In the genomic region with DNA sequence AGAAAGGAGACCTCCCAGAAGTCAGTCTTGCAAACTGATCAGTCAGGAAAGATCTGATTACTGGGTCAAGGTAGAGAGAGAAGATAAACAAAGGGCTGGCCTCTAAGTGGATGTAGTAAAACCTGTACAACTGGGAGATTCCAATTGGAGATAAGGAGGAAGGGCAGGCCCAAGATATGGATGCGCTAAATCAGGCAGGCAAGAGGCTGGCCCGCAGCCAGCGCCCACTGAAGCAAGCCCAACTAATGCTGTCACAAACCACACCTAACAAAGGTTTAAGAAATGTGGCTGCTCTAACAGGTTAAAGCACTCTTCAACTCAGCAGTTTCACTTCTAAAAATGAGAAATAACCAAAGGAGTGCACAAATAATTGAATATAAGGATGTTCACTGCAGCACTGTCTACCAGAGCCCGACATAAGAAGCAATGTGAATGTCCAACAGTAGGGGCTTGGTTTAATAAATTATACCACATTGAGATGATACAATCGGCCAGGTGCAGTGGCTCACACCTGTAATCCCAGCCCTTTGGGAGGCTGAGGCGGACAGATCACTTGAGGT, we compare ENCODE assay signal across 12 cellular contexts. TPM values are rescaled to one million over a fixed set of nuclear protein-coding genes. Genes with fewer than 3 reads are reported as not detected.
DNase-seq lines count a peak whose midpoint lies in the region; TF ChIP-seq lines count a peak whose summit lies in the region.
"Had no signal": no experiment of that assay in that cellular context is flagged by ENCODE, and none has a peak within 500 bp of the region (broad histone marks: within the 10 kb centered on the region; RNA-seq: fewer than 3 reads in every experiment).

No MANE protein-coding gene starts in this region.

- CTCF ChIA-PET in mammary epithelial cell (lab: Charles Lee; ENCODE audit: low non-redundant PET) = no interaction called here

- TF ChIP-seq CTCF in DOHH2 (IDR thresholded peaks at IDR 0.05; ENCODE audit: low read depth, low read length, poor library complexity, severe bottlenecking) = no peak
- TF ChIP-seq CTCF in MM.1S (IDR thresholded peaks at IDR 0.05; ENCODE audit: low read length) = no peak
- TF ChIP-seq CTCF in mammary epithelial cell (conservative IDR thresholded peaks at IDR 0.05 in 1 of 2, IDR thresholded peaks at IDR 0.05 in 1 of 2; ENCODE audit: extremely low read depth in 1 of 2, insufficient read depth in 1 of 2, low read depth in 1 of 2, low read length in 2 of 2) = no peak
- no peak for TF ChIP-seq CTCF in prostate gland (IDR thresholded peaks at IDR 0.05)

- H4K20me1 ChIP-seq in DOHH2 (ENCODE audit: control insufficient read depth, insufficient read depth, low read depth, low read length) (no peaks in the 10 kb centered on the region), MM.1S (ENCODE audit: insufficient read depth, low read length) (no peaks in the 10 kb centered on the region), mammary epithelial cell (ENCODE audit: insufficient read depth, low read length) (no peaks in the 10 kb centered on the region)

- H3K4me2 ChIP-seq in DOHH2 (ENCODE audit: low read length) (peak overlapping the region; percentile 40), MM.1S (ENCODE audit: low read depth, low read length) (peak overlapping the region; percentile 43; the same call in 1 of the 2 replicates), mammary epithelial cell (ENCODE audit: insufficient read depth, low read depth, low read length) (no peak overlapping the region)

- H3K9me2 ChIP-seq in DOHH2 (replicated peaks; ENCODE audit: control insufficient read depth, low read length) = no peaks in the 10 kb centered on the region
- no peaks in the 10 kb centered on the region for H3K9me2 ChIP-seq in MM.1S (replicated peaks; ENCODE audit: insufficient read depth, low read length)

- H3K9me3 ChIP-seq in DOHH2 (ENCODE audit: control insufficient read depth, insufficient read depth, low read length) = no peaks in the 10 kb centered on the region
- no peaks in the 10 kb centered on the region for H3K9me3 ChIP-seq in MM.1S (replicated peaks; ENCODE audit: insufficient read depth, low read length)
- no peaks in the 10 kb centered on the region for H3K9me3 ChIP-seq in mammary epithelial cell (replicated peaks; ENCODE audit: insufficient read depth, low read length)
- H3K9me3 ChIP-seq in prostate gland = no peaks in the 10 kb centered on the region

- no peak overlapping the region for H3K27ac ChIP-seq in DOHH2 (ENCODE audit: low read depth, low read length)
- peak overlapping the region; percentile 81 for H3K27ac ChIP-seq in MM.1S (ENCODE audit: low read length)
- no peak overlapping the region for H3K27ac ChIP-seq in mammary epithelial cell (ENCODE audit: insufficient read depth, low read depth, low read length)
- H3K27ac ChIP-seq in prostate gland = peak overlapping the region; percentile 43 to 62

- in situ Hi-C loops in mammary epithelial cell (cut with MboI; ENCODE audit: low sequenced_read_pairs in 2 of 2) = no loop called here

- peaks cover 50% of the 10 kb centered on the region for H3K4me1 ChIP-seq in DOHH2 (ENCODE audit: control insufficient read depth, low read length)
- peaks cover 27% of the 10 kb centered on the region for H3K4me1 ChIP-seq in MM.1S (ENCODE audit: low read length)
- peaks cover 20% of the 10 kb centered on the region for H3K4me1 ChIP-seq in mammary epithelial cell (ENCODE audit: insufficient read depth, low read length)
- peaks cover 8% of the 10 kb centered on the region for H3K4me1 ChIP-seq in prostate gland (replicated peaks)

- dilution Hi-C loops in mammary epithelial cell (cut with HindIII; ENCODE audit: low sequenced_read_pairs) = no loop called here

- DNase-seq in MM.1S (peak; percentile 83), mammary epithelial cell (peak; percentile 56), prostate gland (ENCODE audit: low spot score) (peak; percentile 58), T-helper 1 cell (no peak), cerebellar nuclear complex (lab: John Stamatoyannopoulos, UW) (no peak), NCI-H1417 treated with DMSO at 0.1 percent for 48 hours (lab: John Stamatoyannopoulos, UW) (no peak)
- no peak for DNase-seq in activated CD4-positive, alpha-beta T cell treated with anti-CD3 and anti-CD28 coated beads for 1 hour
- DNase-seq: activated T-cell treated with anti-CD3 and anti-CD28 coated beads, Interleukin-2, amount 50 U/mL, for 4 hours; NCI-H774; stimulated activated naive CD4-positive, alpha-beta T cell treated with Interleukin-2 at 50 U/mL for 16 hours; T-helper 9 cell had no signal

- 0 out of 2 replicates have a peak overlapping the region, but pooled peaks have one; percentile 22 for H3K4me3 ChIP-seq in DOHH2 (ENCODE audit: low read length)
- H3K4me3 ChIP-seq in MM.1S (ENCODE audit: low read length) = no peak overlapping the region
- H3K4me3 ChIP-seq in mammary epithelial cell (replicated peaks in 1 of 3; ENCODE audit: insufficient read depth in 1 of 3, low read depth in 2 of 3, low read length in 3 of 3) = no peak overlapping the region
- no peak overlapping the region for H3K4me3 ChIP-seq in prostate gland

- H2AFZ ChIP-seq in MM.1S (ENCODE audit: low read length) = peak overlapping the region; percentile 4; the same call in 1 of the 2 replicates
- H2AFZ ChIP-seq in mammary epithelial cell (ENCODE audit: low read depth, low read length) = no peak overlapping the region

- intact Hi-C loops in mammary epithelial cell (cut with micrococcal nuclease) = no loop called here
- intact Hi-C loops in prostate gland (cut with DNase I) = no loop called here

- BruUV-seq in mammary epithelial cell (replicated peaks; lab: Mats Ljungman, UMichigan) = no TSS peak

- no peak for TF ChIP-seq POLR2A in prostate gland (IDR thresholded peaks at IDR 0.05)

- H3K27me3 ChIP-seq in DOHH2 (ENCODE audit: control insufficient read depth, low read length) (no peaks in the 10 kb centered on the region), MM.1S (replicated peaks; ENCODE audit: insufficient read depth, low read length) (no peaks in the 10 kb centered on the region), mammary epithelial cell (ENCODE audit: insufficient read depth, low read length) (no peaks in the 10 kb centered on the region), prostate gland (replicated peaks; ENCODE audit: insufficient read depth) (no peaks in the 10 kb centered on the region)

- H3F3A ChIP-seq in DOHH2 (ENCODE audit: control insufficient read depth, insufficient read depth) = no peaks in the 10 kb centered on the region
- H3F3A ChIP-seq in MM.1S (ENCODE audit: insufficient read depth, low read length) = peaks cover 13% of the 10 kb centered on the region

- H3K36me3 ChIP-seq in DOHH2 (ENCODE audit: control insufficient read depth, low read length) = no peaks in the 10 kb centered on the region
- H3K36me3 ChIP-seq in MM.1S (replicated peaks; ENCODE audit: insufficient read depth, low read length) = no peaks in the 10 kb centered on the region
- no peaks in the 10 kb centered on the region for H3K36me3 ChIP-seq in mammary epithelial cell (ENCODE audit: insufficient read depth, low read length)
- H3K36me3 ChIP-seq in prostate gland = no peaks in the 10 kb centered on the region

- 64% methylated on average over 6 of the region's 6 CpGs for WGBS in mammary epithelial cell (ENCODE audit: low coverage, missing lambda C conversion rate)
- 43% methylated on average over 6 of the region's 6 CpGs for WGBS in prostate gland

- peaks cover 14% of the 10 kb centered on the region for H3K79me2 ChIP-seq in DOHH2 (ENCODE audit: control insufficient read depth, low read length)
- peaks cover 48% of the 10 kb centered on the region for H3K79me2 ChIP-seq in MM.1S (ENCODE audit: low read length)
- H3K79me2 ChIP-seq in mammary epithelial cell (ENCODE audit: insufficient read depth, low read length) = peaks cover 87% of the 10 kb centered on the region

- H3K9ac ChIP-seq in MM.1S (ENCODE audit: low read length) (no peak overlapping the region), mammary epithelial cell (ENCODE audit: insufficient read depth, low read length) (no peak overlapping the region)

RNA-seq across cellular contexts. Expression of a gene that starts 4.7 kb away (rescaled TPM):
- total RNA-seq in mammary epithelial cell = 10 to 100 TPM; 60.2 to 63.8 TPM
- 63.0 TPM for polyA plus RNA-seq in mammary epithelial cell
- 65.7 TPM for polyA minus RNA-seq in mammary epithelial cell
- total RNA-seq in prostate gland = 10 to 100 TPM; 67.2 to 87.1 TPM

RNA-seq across cellular contexts. Expression of a gene that starts 24.4 kb away (rescaled TPM):
- 10 to 100 TPM in 1 of 2 donors, 1 to 10 TPM in 1; 4.0 to 19.4 TPM for total RNA-seq in mammary epithelial cell
- polyA plus RNA-seq in mammary epithelial cell = 8.9 TPM
- polyA minus RNA-seq in mammary epithelial cell = 7.4 TPM
- total RNA-seq in prostate gland = 10 to 100 TPM; 18.9 to 26.3 TPM

RNA-seq across cellular contexts. Expression of a gene that starts 42.5 kb away (rescaled TPM):
- total RNA-seq in mammary epithelial cell = 1 to 10 TPM; 3.5 to 9.5 TPM
- polyA plus RNA-seq in mammary epithelial cell = 12.1 TPM
- polyA minus RNA-seq in mammary epithelial cell = 4.7 TPM
- 1 to 10 TPM; 4.6 to 8.0 TPM for total RNA-seq in prostate gland
- total RNA-seq: activated T-cell treated with anti-CD3 and anti-CD28 coated beads, Interleukin-2, amount 50 U/mL, for 4 hours had no signal

Comparison
In these comparisons a context has a peak if more than half of its experiments do, and no peak if none do; other contexts are left out.
1. H3K27ac ChIP-seq: peak in MM.1S (single experiment) and prostate gland (2 of 2); none in DOHH2 (single experiment) and mammary epithelial cell (single experiment).
2. DNase-seq: peak in MM.1S (single experiment), mammary epithelial cell (single experiment) and prostate gland (single experiment); none in T-helper 1 cell (0 of 5), cerebellar nuclear complex (0 of 2), NCI-H1417 treated with DMSO at 0.1 percent for 48 hours (single experiment) and activated CD4-positive, alpha-beta T cell treated with anti-CD3 and anti-CD28 coated beads for 1 hour (single experiment).